In genomic region chr2:42965910-42966309, GRCh38 we compare ENCODE assay signal across 24 cellular contexts.
"Had no signal": no experiment of that assay in that cellular context is flagged by ENCODE, and none has a peak within 500 bp of the region (broad histone marks: within the 10 kb centered on the region; RNA-seq: fewer than 3 reads in every experiment).

No MANE protein-coding gene starts in this region.

- H3K27ac ChIP-seq: body of pancreas, SJSA1 had no signal

- H3K36me3 ChIP-seq: ascending aorta, Peyer's patch, SJSA1 had no signal

- H3K9me3 Mint-ChIP-seq: activated naive CD4-positive, alpha-beta T cell treated with anti-CD3 and anti-CD28 coated beads, Interleukin-2, amount 50 U/mL, for 24 hours; activated T-cell treated with anti-CD3 and anti-CD28 coated beads, Interleukin-2, amount 50 U/mL, for 24 hours; activated T-helper 1 cell treated with anti-CD3 and anti-CD28 coated beads, Interleukin-12 subunit alpha, Interleukin-12 subunit beta, Interleukin-2, Interleukin-4 antibody, amounts not matched to agents 30 ng/mL and 10 ng/mL and 1 ng/mL, durations not matched to agents 14 hours and 24 hours and 36 hours; T-helper 1 cell treated with Interleukin-12 subunit alpha and Interleukin-12 subunit beta and Interleukin-4 antibody, amounts not matched to agents 30 μg/mL and 1 μg/mL, for 36 hours had no signal

- DNase-seq: activated CD4-positive, alpha-beta T cell treated with anti-CD3 and anti-CD28 coated beads for 4 hours; activated CD4-positive, alpha-beta T cell treated with anti-CD3 and anti-CD28 coated beads, Interleukin-2, amount 50 U/mL, for 4 hours; activated CD8-positive, alpha-beta memory T cell treated with anti-CD3 and anti-CD28 coated beads, Interleukin-2, amount 10 ng/mL, durations not matched to agents 7 days and 5 days; activated effector memory CD4-positive, alpha-beta T cell treated with Interleukin-2 at 50 U/mL for 16 hours; activated naive CD4-positive, alpha-beta T cell; activated T-cell treated with anti-CD3 and anti-CD28 coated beads, Interleukin-2, amount 50 U/mL, for 24 hours; amniotic stem cell; body of pancreas; Kasumi-1; NCI-H1048; NCI-H146; NCI-H187 treated with DMSO at 0.1 percent for 48 hours; NCI-H2081 treated with DMSO at 0.1 percent for 48 hours; NCI-H446; NCI-H524; Peyer's patch; SHP77 had no signal

- H3K36me3 Mint-ChIP-seq: activated CD8-positive, alpha-beta memory T cell treated with anti-CD3 and anti-CD28 coated beads, Interleukin-2, amount 10 ng/mL, durations not matched to agents 7 days and 5 days; activated naive CD4-positive, alpha-beta T cell treated with anti-CD3 and anti-CD28 coated beads, Interleukin-2, amount 50 U/mL, for 24 hours had no signal

- H3K9me3 ChIP-seq: ascending aorta, body of pancreas, Peyer's patch, SJSA1 had no signal

- H3K4me3 ChIP-seq: ascending aorta, body of pancreas, Peyer's patch, SJSA1 had no signal

- H3K4me1 ChIP-seq: body of pancreas had no signal

- H3K27me3 ChIP-seq: ascending aorta, body of pancreas, Peyer's patch, SJSA1 had no signal

- H3K4me3 Mint-ChIP-seq: activated CD8-positive, alpha-beta memory T cell treated with anti-CD3 and anti-CD28 coated beads, Interleukin-2, amount 10 ng/mL, durations not matched to agents 7 days and 5 days; activated naive CD4-positive, alpha-beta T cell treated with anti-CD3 and anti-CD28 coated beads, Interleukin-2, amount 50 U/mL, for 24 hours; activated T-cell treated with anti-CD3 and anti-CD28 coated beads, Interleukin-2, amount 50 U/mL, for 24 hours; activated T-helper 1 cell treated with anti-CD3 and anti-CD28 coated beads, Interleukin-12 subunit alpha, Interleukin-12 subunit beta, Interleukin-2, Interleukin-4 antibody, amounts not matched to agents 30 ng/mL and 10 ng/mL and 1 ng/mL, durations not matched to agents 14 hours and 24 hours and 36 hours; T-helper 1 cell treated with Interleukin-12 subunit alpha and Interleukin-12 subunit beta and Interleukin-4 antibody, amounts not matched to agents 30 μg/mL and 1 μg/mL, for 36 hours had no signal

- H3K27ac Mint-ChIP-seq: activated CD8-positive, alpha-beta memory T cell treated with anti-CD3 and anti-CD28 coated beads, Interleukin-2, amount 10 ng/mL, durations not matched to agents 7 days and 5 days; activated naive CD4-positive, alpha-beta T cell treated with anti-CD3 and anti-CD28 coated beads, Interleukin-2, amount 50 U/mL, for 24 hours; activated T-cell treated with anti-CD3 and anti-CD28 coated beads, Interleukin-2, amount 50 U/mL, for 24 hours; activated T-helper 1 cell treated with anti-CD3 and anti-CD28 coated beads, Interleukin-12 subunit alpha, Interleukin-12 subunit beta, Interleukin-2, Interleukin-4 antibody, amounts not matched to agents 30 ng/mL and 10 ng/mL and 1 ng/mL, durations not matched to agents 14 hours and 24 hours and 36 hours; T-helper 1 cell treated with Interleukin-12 subunit alpha and Interleukin-12 subunit beta and Interleukin-4 antibody, amounts not matched to agents 30 μg/mL and 1 μg/mL, for 36 hours had no signal

- ATAC-seq: activated CD4-positive, CD25-positive, alpha-beta regulatory T cell treated with anti-CD3 and anti-CD28 coated beads, Interleukin-2, amount 50 U/mL, for 24 hours; activated CD8-positive, alpha-beta memory T cell treated with anti-CD3 and anti-CD28 coated beads, Interleukin-2, amount 10 ng/mL, durations not matched to agents 7 days and 5 days; body of pancreas; SK-N-SH treated with all-trans-retinoic acid at 6 μM for 48 hours had no signal
